Comparison of ENCODE assay signal across 10 cellular contexts in the genomic region with DNA sequence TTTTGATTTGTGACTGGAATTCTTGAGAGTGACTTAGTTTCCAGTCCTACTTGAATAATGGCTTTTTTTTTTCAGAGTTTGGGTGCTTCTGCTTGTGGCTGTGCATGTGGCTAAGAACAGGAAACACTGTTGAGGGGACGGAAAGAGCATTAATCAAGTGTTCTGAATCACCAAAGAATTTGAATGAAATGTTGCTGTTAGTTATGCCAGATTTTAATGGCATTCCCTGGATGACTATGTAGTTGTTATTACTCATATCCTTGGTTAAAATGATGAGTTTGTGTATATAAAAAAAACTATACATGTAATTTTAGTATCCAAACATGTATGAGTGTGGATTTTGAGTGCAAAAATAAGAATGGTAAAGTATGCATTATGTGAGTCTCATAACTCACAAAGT.
DNase-seq lines count a peak whose midpoint lies in the region; ATAC-seq and TF ChIP-seq lines count a peak whose summit lies in the region.
"Had no signal": no experiment of that assay in that cellular context is flagged by ENCODE, and none has a peak within 500 bp of the region (broad histone marks: within the 10 kb centered on the region; RNA-seq: fewer than 3 reads in every experiment).

No MANE protein-coding gene starts in this region.

- H2BK15ac ChIP-seq in IMR-90 (ENCODE audit: low read depth, low read length), result no peak overlapping the region

- no peaks in the 10 kb centered on the region; the same call in 1 of the 2 replicates for H3K4me1 ChIP-seq in IMR-90 (ENCODE audit: control insufficient read depth, insufficient read depth, low read length)

- no peak for TF ChIP-seq POLR2A in IMR-90 (IDR thresholded peaks at IDR 0.05; ENCODE audit: low read depth, low read length)

- no peaks in the 10 kb centered on the region for H3K27me3 ChIP-seq in IMR-90 (ENCODE audit: control insufficient read depth, insufficient read depth, low read length)

- H3K4me3 Mint-ChIP-seq in naive B cell, result peak overlapping the region in 5 of 8 donors; percentile 22 to 69 (median 44)

- no peak overlapping the region for H2AFZ ChIP-seq in IMR-90 (replicated peaks; ENCODE audit: low read length, poor library complexity)

- H3K9me1 ChIP-seq in IMR-90 (ENCODE audit: insufficient read depth, low read length), result no peaks in the 10 kb centered on the region; the same call in 1 of the 2 replicates

- H3K4me3 ChIP-seq in IMR-90 (ENCODE audit: insufficient read depth, low read depth, low read length), result no peak overlapping the region
- H3K4me3 ChIP-seq in astrocyte of the cerebellum (ENCODE audit: low read depth, low read length), result no peak overlapping the region

- H2BK5ac ChIP-seq in IMR-90 (ENCODE audit: low read depth, low read length, poor library complexity, severe bottlenecking), result peak overlapping the region; percentile 76

- TF ChIP-seq CTCF in IMR-90 (conservative IDR thresholded peaks at IDR 0.05; ENCODE audit: low read depth, low read length) (no peak), astrocyte of the cerebellum (IDR thresholded peaks at IDR 0.05; ENCODE audit: low read depth, low read length, missing control alignments) (no peak)

- H4K91ac ChIP-seq in IMR-90 (ENCODE audit: insufficient read depth, low read depth, low read length), result no peak overlapping the region

- in situ Hi-C loops in IMR-90 (cut with MboI; ENCODE audit: low sequenced_read_pairs) (no loop called here), astrocyte of the cerebellum (cut with HindIII; ENCODE audit: low sequenced_read_pairs) (no loop called here)

- H3K9me3 ChIP-seq in IMR-90 (ENCODE audit: control insufficient read depth, insufficient read depth, low read length), result no peaks in the 10 kb centered on the region; the same call in 1 of the 2 replicates

- peak; percentile 97 for DNase-seq in ELR (ENCODE audit: low read depth)
- peak; percentile 92 for DNase-seq in IMR-90
- DNase-seq in astrocyte of the cerebellum (ENCODE audit: low read depth), result peak; percentile 75
- DNase-seq in naive B cell, result no peak
- DNase-seq in effector CD4-positive, alpha-beta T cell, result no peak
- DNase-seq in hippocampal formation (lab: John Stamatoyannopoulos, UW), result no peak
- no peak for DNase-seq in stimulated activated CD4-positive, alpha-beta T cell treated with anti-CD3 and anti-CD28 coated beads, Interleukin-4, amount 100 ng/mL, for 24 hours
- no peak for DNase-seq in activated effector memory CD4-positive, alpha-beta T cell treated with Interleukin-2 at 50 U/mL for 16 hours
- DNase-seq: activated CD4-positive, alpha-beta T cell treated with anti-CD3 and anti-CD28 coated beads, Interleukin-2, amount 50 U/mL, for 1 hour; NCI-H82 had no signal

- no peak overlapping the region for H3K4me2 ChIP-seq in IMR-90 (ENCODE audit: low read depth, low read length)

- no peak for TF ChIP-seq RAD21 in IMR-90 (IDR thresholded peaks at IDR 0.05; ENCODE audit: low read length)

- no peak overlapping the region for H3K9ac ChIP-seq in IMR-90 (ENCODE audit: low read depth, low read length)

- no peak overlapping the region for H2AK9ac ChIP-seq in IMR-90 (replicated peaks; ENCODE audit: low read depth, low read length, poor library complexity)

- H3K4me1 Mint-ChIP-seq in naive B cell, result peaks cover 31 to 52% (median 36%) of the 10 kb centered on the region in 3 donors

- no peak overlapping the region for H3K4ac ChIP-seq in IMR-90 (ENCODE audit: low read depth, low read length)

- BruUV-seq in IMR-90 (replicated peaks; lab: Mats Ljungman, UMichigan), result no TSS peak

- no peak overlapping the region for H2BK20ac ChIP-seq in IMR-90 (ENCODE audit: low read depth, low read length)

- H3K27me3 Mint-ChIP-seq in naive B cell, result no peaks in the 10 kb centered on the region

- CTCF ChIA-PET in IMR-90 (lab: Yijun Ruan, JAX), result no interaction called here

- H3K36me3 Mint-ChIP-seq in naive B cell, result no peaks in the 10 kb centered on the region

- H3K23ac ChIP-seq in IMR-90 (ENCODE audit: low read depth, low read length), result no peak overlapping the region

- WGBS in IMR-90 (ENCODE audit: extremely low coverage in 2 of 2, insufficient read length in 1 of 2), 2 experiments, result no CpG with 5 or more reads among the region's 1 CpG

- dilution Hi-C loops in IMR-90 (cut with HindIII; ENCODE audit: low sequenced_read_pairs, unreplicated experiment), result no loop called here

- peaks cover 0 to 5% (median 0%) of the 10 kb centered on the region in 7 donors for H3K9me3 Mint-ChIP-seq in naive B cell

- H4K5ac ChIP-seq in IMR-90 (ENCODE audit: low read depth, low read length), result no peak overlapping the region

- H3K56ac ChIP-seq in IMR-90 (ENCODE audit: extremely low read depth, insufficient read depth, low read length), result no peak overlapping the region

- H2BK120ac ChIP-seq in IMR-90 (ENCODE audit: low read depth, low read length), result no peak overlapping the region; the same call in 1 of the 2 replicates

- no peak overlapping the region for H4K8ac ChIP-seq in IMR-90 (ENCODE audit: low read depth in 2 of 2, low read length in 2 of 2)

- ATAC-seq in IMR-90 (ENCODE audit: low read depth) (peak; percentile 80), naive B cell (ENCODE audit: low read depth in 2 of 2) (peak; percentile 34 to 45)

- no peaks in the 10 kb centered on the region for H4K20me1 ChIP-seq in IMR-90 (ENCODE audit: insufficient read depth, low read length)

- H3K14ac ChIP-seq in IMR-90 (replicated peaks; ENCODE audit: low read depth, low read length), result no peak overlapping the region

- H3K27ac ChIP-seq in IMR-90 (ENCODE audit: insufficient read depth, low read length), result no peak overlapping the region

- intact Hi-C loops in IMR-90 (cut with micrococcal nuclease), result no loop called here

- no peaks in the 10 kb centered on the region for H3K36me3 ChIP-seq in IMR-90 (ENCODE audit: control insufficient read depth, insufficient read depth, low read length)

- no peak overlapping the region for H3K27ac Mint-ChIP-seq in naive B cell

- no peak overlapping the region for H2AK5ac ChIP-seq in IMR-90 (ENCODE audit: low read depth, low read length)

- H3K79me1 ChIP-seq in IMR-90 (ENCODE audit: low read depth in 1 of 2, low read length in 2 of 2), result no peaks in the 10 kb centered on the region

- H3K18ac ChIP-seq in IMR-90 (ENCODE audit: low read depth, low read length), result no peak overlapping the region; the same call in 1 of the 2 replicates

- POLR2A ChIA-PET in IMR-90 (lab: Charles Lee; ENCODE audit: unreplicated experiment), result no interaction called here

TF ChIP-seq in IMR-90, 13 proteins besides CTCF, POLR2A, EP300 and RAD21:
- no peak for TF ChIP-seq RCOR1 (IDR thresholded peaks at IDR 0.05; ENCODE audit: insufficient replicate concordance, low read length)
- TF ChIP-seq, protein P1, sequence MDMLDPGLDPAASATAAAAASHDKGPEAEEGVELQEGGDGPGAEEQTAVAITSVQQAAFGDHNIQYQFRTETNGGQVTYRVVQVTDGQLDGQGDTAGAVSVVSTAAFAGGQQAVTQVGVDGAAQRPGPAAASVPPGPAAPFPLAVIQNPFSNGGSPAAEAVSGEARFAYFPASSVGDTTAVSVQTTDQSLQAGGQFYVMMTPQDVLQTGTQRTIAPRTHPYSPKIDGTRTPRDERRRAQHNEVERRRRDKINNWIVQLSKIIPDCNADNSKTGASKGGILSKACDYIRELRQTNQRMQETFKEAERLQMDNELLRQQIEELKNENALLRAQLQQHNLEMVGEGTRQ (IDR thresholded peaks at IDR 0.05; ENCODE audit: low read depth, low read length), result no peak
- no peak for TF ChIP-seq BHLHE40 (IDR thresholded peaks at IDR 0.05; ENCODE audit: low read depth, low read length)
- TF ChIP-seq RFX5 (IDR thresholded peaks at IDR 0.05; ENCODE audit: low read depth, low read length), result no peak
- TF ChIP-seq FOS (IDR thresholded peaks at IDR 0.05; ENCODE audit: low read depth, low read length), result peak; percentile 47; the same call in 1 of the 2 replicates
- TF ChIP-seq, protein P2, sequence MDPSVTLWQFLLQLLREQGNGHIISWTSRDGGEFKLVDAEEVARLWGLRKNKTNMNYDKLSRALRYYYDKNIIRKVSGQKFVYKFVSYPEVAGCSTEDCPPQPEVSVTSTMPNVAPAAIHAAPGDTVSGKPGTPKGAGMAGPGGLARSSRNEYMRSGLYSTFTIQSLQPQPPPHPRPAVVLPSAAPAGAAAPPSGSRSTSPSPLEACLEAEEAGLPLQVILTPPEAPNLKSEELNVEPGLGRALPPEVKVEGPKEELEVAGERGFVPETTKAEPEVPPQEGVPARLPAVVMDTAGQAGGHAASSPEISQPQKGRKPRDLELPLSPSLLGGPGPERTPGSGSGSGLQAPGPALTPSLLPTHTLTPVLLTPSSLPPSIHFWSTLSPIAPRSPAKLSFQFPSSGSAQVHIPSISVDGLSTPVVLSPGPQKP (IDR thresholded peaks at IDR 0.05; ENCODE audit: borderline replicate concordance, low read depth, low read length), result no peak
- TF ChIP-seq CEBPB (IDR thresholded peaks at IDR 0.05; ENCODE audit: low read depth, low read length), result peak; percentile 16; the same call in 1 of the 2 replicates
- TF ChIP-seq MAFK (IDR thresholded peaks at IDR 0.05; ENCODE audit: low read depth, low read length), result 0 out of 2 replicates have a peak, but pooled peaks have one; percentile 2
TF ChIP-seq in IMR-90: peak in this region for 3.

Comparison
In these comparisons a context has a peak if more than half of its experiments do, and no peak if none do; other contexts are left out.
1. DNase-seq: peak in ELR (single experiment), IMR-90 (single experiment) and astrocyte of the cerebellum (single experiment); none in naive B cell (single experiment), effector CD4-positive, alpha-beta T cell (single experiment), hippocampal formation (0 of 2), stimulated activated CD4-positive, alpha-beta T cell treated with anti-CD3 and anti-CD28 coated beads, Interleukin-4, amount 100 ng/mL, for 24 hours (single experiment) and activated effector memory CD4-positive, alpha-beta T cell treated with Interleukin-2 at 50 U/mL for 16 hours (single experiment).